1 cellular context compared by ENCODE assay signal in the genomic region with DNA sequence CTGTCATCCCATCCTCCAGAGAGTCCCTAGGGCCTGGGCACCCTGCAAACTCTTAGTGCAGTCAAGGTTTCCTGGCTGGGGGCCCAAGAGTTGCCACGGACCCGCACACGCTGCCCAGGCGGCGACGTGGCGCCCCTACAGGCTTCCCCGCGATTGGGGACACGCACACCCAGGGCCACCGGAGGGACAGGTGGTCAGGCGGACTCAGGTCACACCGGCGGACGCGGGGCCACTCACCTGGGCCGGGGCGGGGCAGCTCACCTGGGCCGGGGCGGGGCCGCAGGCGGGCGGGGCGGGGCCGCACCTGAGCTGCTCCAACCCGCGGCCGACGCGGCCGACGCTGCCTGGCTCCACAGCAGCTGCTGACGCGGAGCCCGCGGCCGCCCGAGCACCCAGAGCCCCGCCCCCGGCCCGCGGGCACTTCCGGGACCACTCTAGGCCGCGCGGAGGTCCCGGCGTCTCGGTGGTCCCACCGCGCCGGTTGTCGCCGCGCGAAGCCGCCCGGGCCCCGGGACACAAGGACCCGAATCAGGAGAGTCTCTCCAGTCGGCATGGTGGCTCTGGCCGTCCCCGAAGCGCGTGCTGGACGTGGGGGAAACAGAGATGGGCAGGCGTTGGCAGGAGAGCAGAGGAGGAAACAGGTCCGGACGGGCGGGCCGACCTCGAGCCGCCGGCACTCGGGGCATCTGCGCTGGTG.
TF ChIP-seq lines count a peak whose summit lies in the region.

Gene ZNF70, minus strand, starts transcription at position 369 of the 697 bp plus-strand sequence. CDS start 5,972 bp downstream, outside the sequence.

TF ChIP-seq in GM23338, 12 proteins besides CTCF, POLR2A, EP300 and RAD21 (continued from another document):
- TF ChIP-seq ZNF462 (CRISPR knock-in tag; IDR thresholded peaks at IDR 0.05): no peak
